ENCODE assay signal across 13 cellular contexts in the genomic region with DNA sequence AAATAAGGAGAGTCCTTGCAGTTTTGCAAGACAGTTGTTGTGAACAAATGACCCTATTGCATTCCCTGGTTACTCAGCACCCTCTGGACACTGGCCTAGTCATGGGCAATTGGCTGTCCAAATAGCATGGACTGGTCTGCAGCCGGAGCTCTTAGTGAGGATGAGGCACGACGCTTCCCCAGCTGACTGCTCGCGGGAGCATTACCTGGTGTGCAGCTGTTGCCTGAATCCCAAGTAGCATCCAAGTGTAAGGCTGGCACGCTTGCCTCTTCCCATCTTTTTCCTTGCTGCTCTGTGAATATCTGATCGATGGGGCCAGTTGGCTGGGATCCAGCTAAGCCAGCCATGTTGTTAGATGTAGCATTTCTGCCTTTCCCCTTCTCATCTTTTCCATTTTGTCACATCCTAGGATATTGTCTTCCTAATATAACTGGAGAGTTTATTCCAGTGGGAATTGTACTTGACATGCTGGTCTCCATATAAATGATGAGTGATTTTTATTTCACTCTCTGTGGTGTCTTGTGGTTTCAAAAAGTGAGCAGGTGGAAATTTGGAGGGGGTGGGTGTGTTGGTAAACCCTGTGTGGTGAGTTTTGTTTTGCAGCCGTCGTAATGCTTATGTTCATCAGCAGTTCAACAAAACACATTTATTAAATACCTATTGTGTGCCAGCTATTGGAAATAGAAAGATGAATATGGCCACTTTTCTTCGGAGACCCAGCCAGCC.
DNase-seq lines count a peak whose midpoint lies in the region; ATAC-seq and TF ChIP-seq lines count a peak whose summit lies in the region.
"Had no signal": no experiment of that assay in that cellular context is flagged by ENCODE, and none has a peak within 500 bp of the region (broad histone marks: within the 10 kb centered on the region; RNA-seq: fewer than 3 reads in every experiment).

No MANE protein-coding gene starts in this region.

- no peaks in the 10 kb centered on the region for H3K36me3 ChIP-seq in skeletal muscle satellite cell (ENCODE audit: insufficient read depth, low read length)
- H3K36me3 ChIP-seq: neural progenitor cell had no signal

- no peak overlapping the region for H3K27ac ChIP-seq in coronary artery
- H3K27ac ChIP-seq: BLaER1, neural progenitor cell had no signal

- peak in 1 of 2 donors; percentile 38 for ATAC-seq in left cardiac atrium
- no peak for ATAC-seq in Right ventricle myocardium inferior

- intact Hi-C loops in left cardiac atrium (cut with DNase I): no loop called here
- intact Hi-C loops in Right ventricle myocardium inferior (cut with DNase I): no loop called here

- H3K4me1 ChIP-seq in skeletal muscle satellite cell (ENCODE audit: control insufficient read depth, insufficient read depth, low read length): peaks cover 15% of the 10 kb centered on the region

- DNase-seq in left cardiac atrium: peak; percentile 25
- no peak for DNase-seq in Right ventricle myocardium inferior (ENCODE audit: missing footprints)
- peak; percentile 69 for DNase-seq in NCI-H2171 (lab: John Stamatoyannopoulos, UW)
- peak; percentile 64 for DNase-seq in fibroblast of the aortic adventitia (ENCODE audit: low read depth)
- no peak for DNase-seq in coronary artery (ENCODE audit: low spot score)
- no peak for DNase-seq in LoVo (ENCODE audit: low spot score)
- DNase-seq in DMS153 treated with DMSO at 0.1 percent for 48 hours (lab: John Stamatoyannopoulos, UW; ENCODE audit: unreplicated experiment): no peak
- DNase-seq: activated CD4-positive, alpha-beta T cell treated with anti-CD3 and anti-CD28 coated beads for 1 hour; activated naive CD4-positive, alpha-beta T cell treated with anti-CD3 and anti-CD28 coated beads, Interleukin-2, amount 10 ng/mL, durations not matched to agents 7 days and 5 days; NCI-H146 had no signal

- H3K4me3 ChIP-seq in fibroblast of the aortic adventitia (ENCODE audit: low read depth, low read length) (no peak overlapping the region), skeletal muscle satellite cell (ENCODE audit: low read length) (no peak overlapping the region), coronary artery (no peak overlapping the region)
- H3K4me3 ChIP-seq: BLaER1, neural progenitor cell had no signal

- no peaks in the 10 kb centered on the region for H3K9me3 ChIP-seq in skeletal muscle satellite cell (replicated peaks; ENCODE audit: low read length)
- H3K9me3 ChIP-seq: BLaER1 had no signal

- peak overlapping the region; percentile 40 for H3K4me2 ChIP-seq in skeletal muscle satellite cell (ENCODE audit: low read length)
- H3K4me2 ChIP-seq: BLaER1, neural progenitor cell had no signal

- H3K9ac ChIP-seq in skeletal muscle satellite cell (ENCODE audit: low read depth, low read length): no peak overlapping the region
- H3K9ac ChIP-seq: BLaER1, neural progenitor cell had no signal

- no peaks in the 10 kb centered on the region for H3K27me3 ChIP-seq in skeletal muscle satellite cell (ENCODE audit: control insufficient read depth, insufficient read depth, low read length)
- H3K27me3 ChIP-seq: BLaER1, neural progenitor cell had no signal

- no peak for TF ChIP-seq CTCF in fibroblast of the aortic adventitia (IDR thresholded peaks at IDR 0.05; ENCODE audit: insufficient read depth, low read length)
- TF ChIP-seq CTCF in coronary artery (IDR thresholded peaks at IDR 0.05): no peak

Comparison
In these comparisons a context has a peak if more than half of its experiments do, and no peak if none do; other contexts are left out.
1. DNase-seq: peak in left cardiac atrium (single experiment), NCI-H2171 (single experiment) and fibroblast of the aortic adventitia (single experiment); none in Right ventricle myocardium inferior (single experiment), coronary artery (single experiment), LoVo (single experiment) and DMS153 treated with DMSO at 0.1 percent for 48 hours (single experiment).